ENCODE assay signal across 1 cellular context in genomic region chr22:31952459-31952858, GRCh38.
TF ChIP-seq lines count a peak whose summit lies in the region.

No MANE protein-coding gene starts in this region.

TF ChIP-seq in GM23338, 12 proteins besides CTCF, POLR2A, EP300 and RAD21 (continued from another document):
- TF ChIP-seq ZNF462 (CRISPR knock-in tag; IDR thresholded peaks at IDR 0.05), result no peak
